In the genomic region with DNA sequence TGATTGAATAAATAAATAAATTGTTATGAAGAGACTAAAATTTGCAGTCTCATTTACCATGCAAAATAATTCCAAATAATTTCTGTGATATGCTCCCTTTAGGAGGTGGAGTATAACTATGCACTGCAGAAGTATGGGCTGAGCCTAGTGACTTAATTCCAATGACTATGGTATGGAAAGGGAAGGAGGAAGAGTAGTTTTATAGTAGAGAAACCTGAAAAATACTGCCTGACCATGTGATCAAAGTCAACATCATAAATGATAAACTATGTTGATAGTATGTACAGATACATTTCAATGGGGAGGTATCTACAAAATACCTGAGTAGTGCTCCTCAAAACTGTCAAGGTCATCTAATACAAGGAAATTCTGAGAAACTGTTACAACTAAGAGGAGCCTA, we compare ENCODE assay signal across 23 cellular contexts. TPM values are rescaled to one million over a fixed set of nuclear protein-coding genes. Genes with fewer than 3 reads are reported as not detected.
"Had no signal": no experiment of that assay in that cellular context is flagged by ENCODE, and none has a peak within 500 bp of the region (broad histone marks: within the 10 kb centered on the region; RNA-seq: fewer than 3 reads in every experiment).

No MANE protein-coding gene starts in this region.

- ATAC-seq: effector memory CD8-positive, alpha-beta T cell; esophagus mucosa; foreskin keratinocyte; gastrocnemius medialis; gastroesophageal sphincter; heart left ventricle; heart right ventricle had no signal

- H3K4me3 ChIP-seq: colonic mucosa, coronary artery, dorsolateral prefrontal cortex, esophagus muscularis mucosa, esophagus squamous epithelium, gastrocnemius medialis, gastroesophageal sphincter, heart left ventricle, heart right ventricle had no signal

- H3K36me3 ChIP-seq: colonic mucosa, esophagus muscularis mucosa, esophagus squamous epithelium, gastrocnemius medialis, gastroesophageal sphincter, heart left ventricle, heart right ventricle had no signal

- DNase-seq: colonic mucosa; cortex of kidney; dermis blood vessel endothelial cell; dorsolateral prefrontal cortex; effector CD4-positive, alpha-beta T cell; effector CD8-positive, alpha-beta T cell; effector memory CD4-positive, alpha-beta T cell; effector memory CD8-positive, alpha-beta T cell; endodermal cell; erythroblast; esophagus squamous epithelium; foreskin fibroblast; foreskin keratinocyte; foreskin melanocyte; gastrocnemius medialis; glutamatergic neuron; head of caudate nucleus; heart left ventricle; heart right ventricle had no signal

- H3K9me3 ChIP-seq: colonic mucosa, esophagus squamous epithelium, gastrocnemius medialis, gastroesophageal sphincter, heart left ventricle had no signal

- H3K4me1 ChIP-seq: colonic mucosa, esophagus muscularis mucosa, esophagus squamous epithelium, foreskin keratinocyte, gastrocnemius medialis, gastroesophageal sphincter had no signal

RNA-seq across cellular contexts. Expression of a gene that starts 14.6 kb away (rescaled TPM):
- total RNA-seq: endodermal cell had no signal
